1 cellular context compared by ENCODE assay signal in genomic region chr15:85356276-85356675, GRCh38.
TF ChIP-seq lines count a peak whose summit lies in the region.

No MANE protein-coding gene starts in this region.

TF ChIP-seq in GM23338, 12 proteins besides CTCF, POLR2A, EP300 and RAD21 (continued from another document):
- no peak for TF ChIP-seq ZNF462 (CRISPR knock-in tag; IDR thresholded peaks at IDR 0.05)
- TF ChIP-seq EZH2 (IDR thresholded peaks at IDR 0.05; ENCODE audit: low read depth, unreplicated experiment) = no peak
- no peak for TF ChIP-seq EZH2phosphoT487 (IDR thresholded peaks at IDR 0.05; ENCODE audit: unreplicated experiment)
- TF ChIP-seq ZNF331 (CRISPR knock-in tag; IDR thresholded peaks at IDR 0.05; ENCODE audit: low read depth) = no peak
- TF ChIP-seq ZNF114 (CRISPR knock-in tag; IDR thresholded peaks at IDR 0.05) = no peak
- no peak for TF ChIP-seq ETS1 (IDR thresholded peaks at IDR 0.05)
- no peak for TF ChIP-seq POLR2AphosphoS5 (IDR thresholded peaks at IDR 0.05; ENCODE audit: low read depth)
